15 cellular contexts compared by ENCODE assay signal in the genomic region with DNA sequence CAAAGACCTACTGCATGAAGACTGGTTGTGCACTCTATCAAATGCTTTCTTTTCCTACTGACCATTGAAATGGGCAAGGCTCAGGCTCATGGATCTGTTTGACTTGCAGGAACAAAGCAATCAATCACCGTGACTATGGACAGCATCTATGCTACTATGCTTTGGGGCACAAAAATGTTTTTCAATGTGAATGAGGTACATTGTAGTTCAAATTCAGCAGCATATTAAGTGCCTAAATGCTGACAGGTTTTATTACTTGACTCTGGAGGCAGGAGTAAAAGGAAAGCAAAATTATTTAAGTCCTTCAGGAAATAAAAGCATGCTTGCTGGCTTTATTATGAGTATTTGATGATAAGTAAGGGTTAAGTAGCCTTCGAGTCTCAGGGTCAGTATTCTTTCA. TPM values are rescaled to one million over a fixed set of nuclear protein-coding genes. Genes with fewer than 3 reads are reported as not detected.
DNase-seq lines count a peak whose midpoint lies in the region; TF ChIP-seq lines count a peak whose summit lies in the region.
"Had no signal": no experiment of that assay in that cellular context is flagged by ENCODE, and none has a peak within 500 bp of the region (broad histone marks: within the 10 kb centered on the region; RNA-seq: fewer than 3 reads in every experiment).

No MANE protein-coding gene starts in this region.

- H3K4me3 Mint-ChIP-seq in MCF 10A (ENCODE audit: unreplicated experiment) (no peak overlapping the region), neural progenitor cell (no peak overlapping the region)
- H3K4me3 Mint-ChIP-seq in activated naive CD4-positive, alpha-beta T cell treated with anti-CD3 and anti-CD28 coated beads, Interleukin-2, amount 10 ng/mL, durations not matched to agents 7 days and 5 days: no peak overlapping the region
- H3K4me3 Mint-ChIP-seq: CD14-positive monocyte had no signal

- H4K20me1 ChIP-seq in mammary epithelial cell (ENCODE audit: insufficient read depth, low read length) (no peaks in the 10 kb centered on the region), neural progenitor cell (ENCODE audit: low read depth) (no peaks in the 10 kb centered on the region), GM23248 (ENCODE audit: insufficient read depth) (no peaks in the 10 kb centered on the region)

- H3K36me3 ChIP-seq in mammary epithelial cell (ENCODE audit: insufficient read depth, low read length) (peaks cover 16% of the 10 kb centered on the region), neural progenitor cell (no peaks in the 10 kb centered on the region), vagina (no peaks in the 10 kb centered on the region), GM23248 (ENCODE audit: low read depth) (no peaks in the 10 kb centered on the region)
- H3K36me3 ChIP-seq: SJSA1 had no signal

- POLR2A ChIA-PET in MCF 10A (lab: Yijun Ruan, JAX): no interaction called here

- H3K9me3 Mint-ChIP-seq in MCF 10A (ENCODE audit: unreplicated experiment) (no peaks in the 10 kb centered on the region), neural progenitor cell (no peaks in the 10 kb centered on the region)
- H3K9me3 Mint-ChIP-seq in activated naive CD4-positive, alpha-beta T cell treated with anti-CD3 and anti-CD28 coated beads, Interleukin-2, amount 10 ng/mL, durations not matched to agents 7 days and 5 days: no peaks in the 10 kb centered on the region
- H3K9me3 Mint-ChIP-seq: CD14-positive monocyte had no signal

- BruUV-seq in mammary epithelial cell (replicated peaks; lab: Mats Ljungman, UMichigan) (TSS peak; percentile 0), MCF 10A (replicated peaks; lab: Mats Ljungman, UMichigan) (no TSS peak)

- no peak overlapping the region for H3K27ac Mint-ChIP-seq in MCF 10A (ENCODE audit: low read depth, unreplicated experiment)
- H3K27ac Mint-ChIP-seq in neural progenitor cell: peak overlapping the region; percentile 52
- no peak overlapping the region for H3K27ac Mint-ChIP-seq in activated naive CD4-positive, alpha-beta T cell treated with anti-CD3 and anti-CD28 coated beads, Interleukin-2, amount 10 ng/mL, durations not matched to agents 7 days and 5 days
- H3K27ac Mint-ChIP-seq: CD14-positive monocyte had no signal

- H3K9me2 ChIP-seq in GM23248 (ENCODE audit: insufficient read depth): no peaks in the 10 kb centered on the region

- H3K4me3 ChIP-seq in mammary epithelial cell (replicated peaks in 1 of 3; ENCODE audit: insufficient read depth in 1 of 3, low read depth in 2 of 3, low read length in 3 of 3): no peak overlapping the region
- no peak overlapping the region for H3K4me3 ChIP-seq in neural progenitor cell
- no peak overlapping the region for H3K4me3 ChIP-seq in vagina
- no peak overlapping the region for H3K4me3 ChIP-seq in GM23248
- H3K4me3 ChIP-seq: K562, SJSA1 had no signal

- no peaks in the 10 kb centered on the region for H3F3A ChIP-seq in neural progenitor cell (ENCODE audit: low read depth)
- no peaks in the 10 kb centered on the region for H3F3A ChIP-seq in GM23248 (ENCODE audit: insufficient read depth)

- CTCF ChIA-PET in mammary epithelial cell (lab: Charles Lee; ENCODE audit: low non-redundant PET): no interaction called here
- CTCF ChIA-PET in MCF 10A (lab: Yijun Ruan, JAX): interaction anchor here (0.5 to 17.3 kb wide), 5 partner anchors 11 to 350 kb away, joined by 3 to 432 read pairs (median 4); no protein-coding TSS in a partner anchor
- CTCF ChIA-PET in activated naive CD4-positive, alpha-beta T cell treated with anti-CD3 and anti-CD28 coated beads, Interleukin-2, amount 10 ng/mL, durations not matched to agents 7 days and 5 days (lab: Charles Lee): no interaction called here

- DNase-seq in mammary epithelial cell (no peak), MCF 10A (ENCODE audit: unreplicated experiment) (no peak), SK-MEL-5 (ENCODE audit: low read depth, low spot score) (peak; percentile 36), neural progenitor cell (ENCODE audit: low spot score) (no peak), vagina (ENCODE audit: extremely low spot score in 2 of 2) (no peak), GM23248 (no peak)
- no peak for DNase-seq in activated naive CD4-positive, alpha-beta T cell treated with anti-CD3 and anti-CD28 coated beads, Interleukin-2, amount 10 ng/mL, durations not matched to agents 7 days and 5 days
- DNase-seq: NCI-H1105, NCI-H187 treated with DMSO at 0.1 percent for 48 hours, NCI-H2107, NCI-H510A treated with DMSO at 0.1 percent for 48 hours, NCI-H774 had no signal

- 100% methylated on average over 2 of the region's 2 CpGs for WGBS in mammary epithelial cell (ENCODE audit: low coverage, missing lambda C conversion rate)
- whole genome bisulfite sequencing in GM23248 (ENCODE audit: low coverage in 1 of 2, low lambda C conversion rate in 2 of 2, missing lambda C conversion rate in 2 of 2), 2 experiments: 80 to 89% methylated on average over 2 of the region's 2 CpGs

- H3K27me3 ChIP-seq in mammary epithelial cell (ENCODE audit: insufficient read depth, low read length) (no peaks in the 10 kb centered on the region), neural progenitor cell (no peaks in the 10 kb centered on the region), vagina (no peaks in the 10 kb centered on the region), GM23248 (replicated peaks; ENCODE audit: insufficient read depth) (peaks cover 30% of the 10 kb centered on the region)
- H3K27me3 ChIP-seq: SJSA1 had no signal

- peaks cover 6% of the 10 kb centered on the region for H3K4me1 Mint-ChIP-seq in MCF 10A (ENCODE audit: insufficient read depth, unreplicated experiment)
- peaks cover 6% of the 10 kb centered on the region for H3K4me1 Mint-ChIP-seq in neural progenitor cell
- peaks cover 15% of the 10 kb centered on the region for H3K4me1 Mint-ChIP-seq in activated naive CD4-positive, alpha-beta T cell treated with anti-CD3 and anti-CD28 coated beads, Interleukin-2, amount 10 ng/mL, durations not matched to agents 7 days and 5 days
- H3K4me1 Mint-ChIP-seq: CD14-positive monocyte had no signal

- H3K9ac ChIP-seq in mammary epithelial cell (ENCODE audit: insufficient read depth, low read length) (no peak overlapping the region), neural progenitor cell (no peak overlapping the region), GM23248 (no peak overlapping the region)

- peaks cover 2% of the 10 kb centered on the region for H3K79me2 ChIP-seq in mammary epithelial cell (ENCODE audit: insufficient read depth, low read length)
- no peaks in the 10 kb centered on the region for H3K79me2 ChIP-seq in neural progenitor cell (ENCODE audit: low read depth)
- H3K79me2 ChIP-seq in GM23248 (ENCODE audit: insufficient read depth): no peaks in the 10 kb centered on the region

- dilution Hi-C loops in mammary epithelial cell (cut with HindIII; ENCODE audit: low sequenced_read_pairs): no loop called here

- H3K4me1 ChIP-seq in mammary epithelial cell (ENCODE audit: insufficient read depth, low read length) (peaks cover 10% of the 10 kb centered on the region), neural progenitor cell (no peaks in the 10 kb centered on the region), vagina (no peaks in the 10 kb centered on the region), GM23248 (ENCODE audit: insufficient read depth) (no peaks in the 10 kb centered on the region)
- H3K4me1 ChIP-seq: SJSA1 had no signal

- peaks cover 51% of the 10 kb centered on the region for H3K36me3 Mint-ChIP-seq in MCF 10A (ENCODE audit: insufficient read depth, unreplicated experiment)
- peaks cover 37% of the 10 kb centered on the region for H3K36me3 Mint-ChIP-seq in neural progenitor cell
- H3K36me3 Mint-ChIP-seq in activated naive CD4-positive, alpha-beta T cell treated with anti-CD3 and anti-CD28 coated beads, Interleukin-2, amount 10 ng/mL, durations not matched to agents 7 days and 5 days: no peaks in the 10 kb centered on the region
- H3K36me3 Mint-ChIP-seq: CD14-positive monocyte had no signal

- H3K4me2 ChIP-seq in mammary epithelial cell (ENCODE audit: insufficient read depth, low read depth, low read length) (no peak overlapping the region), neural progenitor cell (no peak overlapping the region), GM23248 (ENCODE audit: unreplicated experiment) (no peak overlapping the region)

- H3K27ac ChIP-seq in mammary epithelial cell (ENCODE audit: insufficient read depth, low read depth, low read length): no peak overlapping the region
- H3K27ac ChIP-seq in neural progenitor cell: no peak overlapping the region
- H3K27ac ChIP-seq in vagina: no peak overlapping the region
- H3K27ac ChIP-seq in GM23248: no peak overlapping the region
- H3K27ac ChIP-seq: SJSA1 had no signal

- H3K9me3 ChIP-seq in mammary epithelial cell (replicated peaks; ENCODE audit: insufficient read depth, low read length) (no peaks in the 10 kb centered on the region), neural progenitor cell (ENCODE audit: low read depth) (no peaks in the 10 kb centered on the region), vagina (no peaks in the 10 kb centered on the region), GM23248 (ENCODE audit: low read depth) (no peaks in the 10 kb centered on the region)
- H3K9me3 ChIP-seq: SJSA1 had no signal

- intact Hi-C loops in mammary epithelial cell (cut with micrococcal nuclease): no loop called here
- intact Hi-C loops in MCF 10A (cut with micrococcal nuclease): no loop called here
- intact Hi-C loops in vagina (cut with DNase I): no loop called here

- H3K27me3 Mint-ChIP-seq in MCF 10A (ENCODE audit: insufficient read depth, unreplicated experiment): no peaks in the 10 kb centered on the region
- H3K27me3 Mint-ChIP-seq in neural progenitor cell (ENCODE audit: insufficient read depth, low read depth): peaks cover 2% of the 10 kb centered on the region
- peaks cover 33% of the 10 kb centered on the region for H3K27me3 Mint-ChIP-seq in activated naive CD4-positive, alpha-beta T cell treated with anti-CD3 and anti-CD28 coated beads, Interleukin-2, amount 10 ng/mL, durations not matched to agents 7 days and 5 days

- H2AFZ ChIP-seq in mammary epithelial cell (ENCODE audit: low read depth, low read length): no peak overlapping the region
- H2AFZ ChIP-seq in neural progenitor cell (replicated peaks): no peak overlapping the region
- no peak overlapping the region for H2AFZ ChIP-seq in GM23248

- in situ Hi-C loops in mammary epithelial cell (cut with MboI; ENCODE audit: low sequenced_read_pairs in 2 of 2): no loop called here
- in situ Hi-C loops in SK-MEL-5 (cut with HindIII; ENCODE audit: low pct_unique_long_range_greater_than_20kb, low sequenced_read_pairs): no loop called here
- in situ Hi-C loops in GM23248 (cut with MboI): no loop called here

- no peak for TF ChIP-seq CTCF in mammary epithelial cell (conservative IDR thresholded peaks at IDR 0.05 in 1 of 2, IDR thresholded peaks at IDR 0.05 in 1 of 2; ENCODE audit: extremely low read depth in 1 of 2, insufficient read depth in 1 of 2, low read depth in 1 of 2, low read length in 2 of 2)
- TF ChIP-seq CTCF in MCF 10A (IDR thresholded peaks at IDR 0.05; ENCODE audit: unreplicated experiment): no peak
- no peak for TF ChIP-seq CTCF in neural progenitor cell (IDR thresholded peaks at IDR 0.05)
- TF ChIP-seq CTCF in vagina (IDR thresholded peaks at IDR 0.05): no peak

- TF ChIP-seq POLR2A in vagina (IDR thresholded peaks at IDR 0.05): no peak

RNA-seq across cellular contexts. Expression of gene GTF2A1, which starts 43.3 kb away (rescaled TPM):
- total RNA-seq in mammary epithelial cell (10 to 100 TPM; 26.3 to 30.9 TPM), MCF 10A (2022) (35.0 and 49.4 TPM in 2 replicates), neural progenitor cell (ENCODE audit: low replicate concordance) (40.5 and 63.1 TPM in 2 replicates), vagina (21.6 TPM)
- polyA plus RNA-seq in mammary epithelial cell (16.2 TPM), GM23248 (2016; fragmentation: Nextera tagmentation; extraction: Ambion mirVana) (3.8 and 3.9 TPM in 2 replicates)
- 40.6 TPM for polyA minus RNA-seq in mammary epithelial cell
- total RNA-seq in SK-MEL-5 (2014; rRNA removed; shearing (Covaris generic)): 32.0 and 35.2 TPM in 2 replicates
- polyA plus RNA-seq in SK-MEL-5 (2015; cell fraction: cytosol; rRNA removed): 18.5 and 25.1 TPM in 2 replicates
- 9.3 and 9.6 TPM in 2 replicates for polyA plus RNA-seq in SK-MEL-5 (2015; cell fraction: nucleus; rRNA removed)
- total RNA-seq in GM23248 (2014; rRNA removed; shearing (Covaris generic)): 22.5 and 27.8 TPM in 2 replicates
